Comparison of ENCODE assay signal across 8 cellular contexts in genomic region chr17:38729368-38729885, GRCh38. TPM values are rescaled to one million over a fixed set of nuclear protein-coding genes. Genes with fewer than 3 reads are reported as not detected.
A peak's percentile ranks its signal among the peaks of the same experiment; 100 is the strongest.
DNase-seq lines count a peak whose midpoint lies in the region; ATAC-seq and TF ChIP-seq lines count a peak whose summit lies in the region.

No MANE protein-coding gene starts in this region.

- H3K9ac ChIP-seq in mammary epithelial cell (ENCODE audit: insufficient read depth, low read length) (no peak overlapping the region), mucosa of stomach (ENCODE audit: low read length) (peak overlapping the region; percentile 70)

- DNase-seq in stimulated activated naive CD8-positive, alpha-beta T cell treated with anti-CD3 and anti-CD28 coated beads, Interleukin-15, Interleukin-2, amounts not matched to agents 100 U/mL and 50 U/mL, for 24 hours: no peak
- DNase-seq in mammary epithelial cell: no peak
- DNase-seq in NCI-H2171 treated with DMSO at 0.1 percent for 48 hours (lab: John Stamatoyannopoulos, UW): no peak
- DNase-seq in GM13977 (ENCODE audit: low spot score): no peak
- no peak for DNase-seq in activated CD4-positive, CD25-positive, alpha-beta regulatory T cell (lab: John Stamatoyannopoulos, UW)

- H3K4me1 Mint-ChIP-seq in stimulated activated naive CD8-positive, alpha-beta T cell treated with anti-CD3 and anti-CD28 coated beads, Interleukin-15, Interleukin-2, amounts not matched to agents 100 ng/mL and 50 ng/mL, for 24 hours (ENCODE audit: low read depth): peaks cover 88% of the 10 kb centered on the region

- ATAC-seq in stimulated activated naive CD8-positive, alpha-beta T cell treated with anti-CD3 and anti-CD28 coated beads, Interleukin-15, Interleukin-2, amounts not matched to agents 100 U/mL and 50 U/mL, for 24 hours: no peak
- ATAC-seq in GM18517 (IDR thresholded peaks at IDR 0.05; ENCODE audit: unreplicated experiment): no peak

- no peaks in the 10 kb centered on the region for H3K9me3 ChIP-seq in mammary epithelial cell (replicated peaks; ENCODE audit: insufficient read depth, low read length)
- H3K9me3 ChIP-seq in mucosa of stomach (ENCODE audit: control insufficient read depth, low read length): no peaks in the 10 kb centered on the region

- H3K4me1 ChIP-seq in mammary epithelial cell (ENCODE audit: insufficient read depth, low read length) (peaks cover 12% of the 10 kb centered on the region), mucosa of stomach (ENCODE audit: control insufficient read depth, insufficient read depth, low read length) (peaks cover 68% of the 10 kb centered on the region)

- 28% methylated on average over 14 of the region's 14 CpGs for WGBS in mammary epithelial cell (ENCODE audit: low coverage, missing lambda C conversion rate)

- dilution Hi-C loops in mammary epithelial cell (cut with HindIII; ENCODE audit: low sequenced_read_pairs): no loop called here

- H3K27me3 ChIP-seq in mammary epithelial cell (ENCODE audit: insufficient read depth, low read length): no peaks in the 10 kb centered on the region
- no peaks in the 10 kb centered on the region for H3K27me3 ChIP-seq in mucosa of stomach (ENCODE audit: control insufficient read depth, insufficient read depth, low read length)

- H3K4me3 Mint-ChIP-seq in stimulated activated naive CD8-positive, alpha-beta T cell treated with anti-CD3 and anti-CD28 coated beads, Interleukin-15, Interleukin-2, amounts not matched to agents 100 ng/mL and 50 ng/mL, for 24 hours: peak overlapping the region; percentile 82

- H3K79me2 ChIP-seq in mammary epithelial cell (ENCODE audit: insufficient read depth, low read length): peaks cover 32% of the 10 kb centered on the region

- CTCF ChIA-PET in mammary epithelial cell (lab: Charles Lee; ENCODE audit: low non-redundant PET): no interaction called here

- peaks cover 31% of the 10 kb centered on the region for H3K36me3 Mint-ChIP-seq in stimulated activated naive CD8-positive, alpha-beta T cell treated with anti-CD3 and anti-CD28 coated beads, Interleukin-15, Interleukin-2, amounts not matched to agents 100 ng/mL and 50 ng/mL, for 24 hours (ENCODE audit: low read depth)

- H2AFZ ChIP-seq in mammary epithelial cell (ENCODE audit: low read depth, low read length): peak overlapping the region; percentile 83

- H3K27ac ChIP-seq in mammary epithelial cell (ENCODE audit: insufficient read depth, low read depth, low read length): no peak overlapping the region

- no peaks in the 10 kb centered on the region for H4K20me1 ChIP-seq in mammary epithelial cell (ENCODE audit: insufficient read depth, low read length)

- H3K27me3 Mint-ChIP-seq in stimulated activated naive CD8-positive, alpha-beta T cell treated with anti-CD3 and anti-CD28 coated beads, Interleukin-15, Interleukin-2, amounts not matched to agents 100 ng/mL and 50 ng/mL, for 24 hours: no peaks in the 10 kb centered on the region

- in situ Hi-C loops in mammary epithelial cell (cut with MboI; ENCODE audit: low sequenced_read_pairs in 2 of 2) (no loop called here), GM13977 (cut with MboI; ENCODE audit: low pct_unique_long_range_greater_than_20kb, low sequenced_read_pairs, unreplicated experiment) (no loop called here)

- TF ChIP-seq CTCF in mammary epithelial cell (conservative IDR thresholded peaks at IDR 0.05 in 1 of 2, IDR thresholded peaks at IDR 0.05 in 1 of 2; ENCODE audit: extremely low read depth in 1 of 2, insufficient read depth in 1 of 2, low read depth in 1 of 2, low read length in 2 of 2) (no peak), GM13977 (IDR thresholded peaks at IDR 0.05; ENCODE audit: extremely low read depth, insufficient read depth, missing control alignments) (no peak)

- peak overlapping the region; percentile 97 for H3K4me2 ChIP-seq in mammary epithelial cell (ENCODE audit: insufficient read depth, low read depth, low read length)

- peaks cover 4% of the 10 kb centered on the region for H3K36me3 ChIP-seq in mammary epithelial cell (ENCODE audit: insufficient read depth, low read length)
- no peaks in the 10 kb centered on the region for H3K36me3 ChIP-seq in mucosa of stomach (ENCODE audit: control insufficient read depth, insufficient read depth, low read length)

- intact Hi-C loops in mammary epithelial cell (cut with micrococcal nuclease): no loop called here

- H3K9me3 Mint-ChIP-seq in stimulated activated naive CD8-positive, alpha-beta T cell treated with anti-CD3 and anti-CD28 coated beads, Interleukin-15, Interleukin-2, amounts not matched to agents 100 ng/mL and 50 ng/mL, for 24 hours: no peaks in the 10 kb centered on the region

- BruUV-seq in mammary epithelial cell (replicated peaks; lab: Mats Ljungman, UMichigan): TSS peak; percentile 11

- peak overlapping the region; percentile 24 to 68 (median 49) for H3K4me3 ChIP-seq in mammary epithelial cell (replicated peaks in 1 of 3; ENCODE audit: insufficient read depth in 1 of 3, low read depth in 2 of 3, low read length in 3 of 3)
- H3K4me3 ChIP-seq in mucosa of stomach (ENCODE audit: low read length): peak overlapping the region; percentile 52

- peak overlapping the region; percentile 97 for H3K27ac Mint-ChIP-seq in stimulated activated naive CD8-positive, alpha-beta T cell treated with anti-CD3 and anti-CD28 coated beads, Interleukin-15, Interleukin-2, amounts not matched to agents 100 ng/mL and 50 ng/mL, for 24 hours

RNA-seq across cellular contexts. Expression of gene CISD3, which starts 0.7 kb away (rescaled TPM):
- total RNA-seq in mammary epithelial cell: 10 to 100 TPM in 1 of 2 donors, 1 to 10 TPM in 1; 3.3 to 30.4 TPM
- 16.2 TPM for polyA plus RNA-seq in mammary epithelial cell
- 12.8 TPM for polyA minus RNA-seq in mammary epithelial cell

RNA-seq across cellular contexts. Expression of gene PCGF2, which starts 18.7 kb away (rescaled TPM):
- 10 to 100 TPM in 1 of 2 donors, 1 to 10 TPM in 1; 3.0 to 36.4 TPM for total RNA-seq in mammary epithelial cell
- polyA plus RNA-seq in mammary epithelial cell: 6.4 TPM
- 14.0 TPM for polyA minus RNA-seq in mammary epithelial cell

RNA-seq across cellular contexts. Expression of gene PSMB3, which starts 23.1 kb away (rescaled TPM):
- total RNA-seq in mammary epithelial cell: 100 to 1,000 TPM; 150 to 218 TPM
- 426 TPM for polyA plus RNA-seq in mammary epithelial cell
- polyA minus RNA-seq in mammary epithelial cell: 235 TPM

RNA-seq across cellular contexts. Expression of gene MLLT6, which starts 24.4 kb away (rescaled TPM):
- 10 to 100 TPM; 30.3 to 51.0 TPM for total RNA-seq in mammary epithelial cell
- polyA plus RNA-seq in mammary epithelial cell: 21.9 TPM
- polyA minus RNA-seq in mammary epithelial cell: 34.6 TPM

RNA-seq across cellular contexts. Expression of gene EPOP, which starts 54.7 kb away (rescaled TPM):
- 1 to 10 TPM; 2.8 to 3.2 TPM for total RNA-seq in mammary epithelial cell
- polyA plus RNA-seq in mammary epithelial cell: 2.4 TPM
- not detected for polyA minus RNA-seq in mammary epithelial cell
